ENCODE assay signal across 11 cellular contexts in the genomic region with DNA sequence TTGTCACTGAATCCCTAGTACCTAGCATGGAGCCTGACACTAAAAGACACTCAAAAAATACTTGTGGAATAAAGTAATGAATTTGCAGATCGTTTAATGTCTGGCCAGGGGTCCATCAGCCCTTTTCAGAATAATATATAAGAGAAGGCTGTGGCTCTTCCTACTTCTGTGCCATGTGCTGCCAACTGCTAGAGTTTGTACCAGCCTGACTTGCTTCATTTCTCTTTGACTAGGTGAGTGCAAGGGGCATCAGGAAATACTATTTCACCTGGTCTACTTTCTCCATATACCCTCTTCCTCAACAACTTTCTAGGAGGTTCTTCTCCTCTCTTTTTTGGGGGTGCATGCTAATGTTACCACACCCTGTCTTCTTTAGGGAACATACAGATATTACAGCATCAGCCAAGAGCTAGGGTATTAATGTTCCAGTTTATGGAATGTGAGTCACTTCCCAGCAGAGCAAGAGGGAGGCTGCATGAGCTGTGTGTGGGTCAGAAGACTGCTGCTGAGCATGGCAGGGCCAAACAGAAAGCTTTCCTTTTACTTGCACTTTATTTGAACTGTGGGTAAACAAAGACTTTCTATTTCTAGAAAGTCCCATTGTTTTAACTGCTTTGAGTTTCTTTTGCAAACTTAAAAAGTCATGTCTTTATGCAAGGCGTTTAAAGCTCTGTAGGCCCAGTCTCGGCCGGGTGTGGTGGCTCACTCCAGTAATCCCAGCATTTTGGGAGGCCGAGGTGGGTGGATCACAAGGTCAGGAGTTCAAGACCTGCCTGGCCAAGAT.
A peak's percentile ranks its signal among the peaks of the same experiment; 100 is the strongest.
DNase-seq lines count a peak whose midpoint lies in the region; ATAC-seq and TF ChIP-seq lines count a peak whose summit lies in the region.
"Had no signal": no experiment of that assay in that cellular context is flagged by ENCODE, and none has a peak within 500 bp of the region (broad histone marks: within the 10 kb centered on the region; RNA-seq: fewer than 3 reads in every experiment).

No MANE protein-coding gene starts in this region.

- H3K27ac ChIP-seq in heart left ventricle (peak overlapping the region; percentile 34 to 76 (median 62)), gastrocnemius medialis (peak overlapping the region in 3 of 4 donors; percentile 16 to 60 (median 42)), thyroid gland (peak overlapping the region in 1 of 3 donors; percentile 49)

- H3K36me3 ChIP-seq in heart left ventricle (no peaks in the 10 kb centered on the region), gastrocnemius medialis (no peaks in the 10 kb centered on the region), thyroid gland (no peaks in the 10 kb centered on the region)

- H3K9me3 ChIP-seq in heart left ventricle (peaks cover 0 to 3% (median 0%) of the 10 kb centered on the region in 12 donors), gastrocnemius medialis (no peaks in the 10 kb centered on the region), thyroid gland (no peaks in the 10 kb centered on the region)

- CTCF ChIA-PET in GM10248 (lab: Yijun Ruan, JAX): interaction anchor here (0.9 to 1.6 kb wide), 3 partner anchors 9 to 22 kb away, joined by 4 to 5 read pairs (median 4); no protein-coding TSS in a partner anchor

- H3K27me3 ChIP-seq in heart left ventricle (no peaks in the 10 kb centered on the region), gastrocnemius medialis (no peaks in the 10 kb centered on the region), thyroid gland (no peaks in the 10 kb centered on the region)

- TF ChIP-seq CTCF in heart left ventricle (IDR thresholded peaks at IDR 0.05) (no peak), gastrocnemius medialis (IDR thresholded peaks at IDR 0.05 in 4 of 5, conservative IDR thresholded peaks at IDR 0.05 in 1 of 5) (no peak), GM10248 (IDR thresholded peaks at IDR 0.05; ENCODE audit: control extremely low read depth, extremely low read depth, low read depth, missing control alignments) (no peak), thyroid gland (IDR thresholded peaks at IDR 0.05) (no peak)

- peak; percentile 55 for DNase-seq in GM04504 (ENCODE audit: low read depth)
- DNase-seq in astrocyte of the hippocampus (ENCODE audit: low read depth, low spot score): peak; percentile 75
- peak in 4 of 5 donors; percentile 23 to 46 (median 36) for DNase-seq in heart left ventricle
- DNase-seq in gastrocnemius medialis: no peak
- no peak for DNase-seq in GM10248 (ENCODE audit: extremely low spot score)
- DNase-seq in thyroid gland: no peak
- no peak for DNase-seq in activated CD4-positive, alpha-beta T cell treated with anti-CD3 and anti-CD28 coated beads, Interleukin-2, amount 50 U/mL, for 4 hours
- DNase-seq: naive B cell, NCI-H1092 treated with DMSO at 0.1 percent for 48 hours, SIG-M5 had no signal

- H3K4me3 ChIP-seq in heart left ventricle (no peak overlapping the region), gastrocnemius medialis (no peak overlapping the region), thyroid gland (replicated peaks in 1 of 3) (no peak overlapping the region)

- ATAC-seq in heart left ventricle (peak; percentile 58 to 97 (median 88)), gastrocnemius medialis (peak; percentile 39 to 66), GM18870 (IDR thresholded peaks at IDR 0.05; ENCODE audit: unreplicated experiment) (no peak)

- intact Hi-C loops in heart left ventricle (cut with DNase I): loop anchor here in 2 of 10 donors (10.0 kb wide), 2 partner anchors 52 to 152 kb away; no protein-coding TSS in a partner anchor
- intact Hi-C loops in gastrocnemius medialis (cut with DNase I; ENCODE audit: low total_unique reads): no loop called here
- intact Hi-C loops in thyroid gland (cut with DNase I): no loop called here

- TF ChIP-seq POLR2A in heart left ventricle (IDR thresholded peaks at IDR 0.05): no peak
- TF ChIP-seq POLR2A in gastrocnemius medialis (IDR thresholded peaks at IDR 0.05): no peak
- no peak for TF ChIP-seq POLR2A in thyroid gland (IDR thresholded peaks at IDR 0.05)

- in situ Hi-C loops in gastrocnemius medialis (cut with MboI; ENCODE audit: low sequenced_read_pairs in 4 of 4): no loop called here

- 59 to 75% (median 68%) methylated on average over 5 of the region's 5 CpGs for WGBS in heart left ventricle, 4 donors
- WGBS in thyroid gland, 2 donors: 61 to 75% methylated on average over 5 of the region's 5 CpGs

- POLR2A ChIA-PET in GM10248 (lab: Yijun Ruan, JAX): no interaction called here

- H3K4me1 ChIP-seq in heart left ventricle: peaks cover 0 to 24% (median 9%) of the 10 kb centered on the region in 12 donors
- H3K4me1 ChIP-seq in gastrocnemius medialis: no peaks in the 10 kb centered on the region
- peaks cover 0 to 2% of the 10 kb centered on the region in 2 donors for H3K4me1 ChIP-seq in thyroid gland

Comparison
In these comparisons a context has a peak if more than half of its experiments do, and no peak if none do; other contexts are left out.
1. DNase-seq: peak in GM04504 (single experiment), astrocyte of the hippocampus (single experiment) and heart left ventricle (4 of 5); none in gastrocnemius medialis (0 of 2), GM10248 (single experiment), thyroid gland (0 of 2) and activated CD4-positive, alpha-beta T cell treated with anti-CD3 and anti-CD28 coated beads, Interleukin-2, amount 50 U/mL, for 4 hours (0 of 2).